Comparison of ENCODE assay signal across 11 cellular contexts in the genomic region with DNA sequence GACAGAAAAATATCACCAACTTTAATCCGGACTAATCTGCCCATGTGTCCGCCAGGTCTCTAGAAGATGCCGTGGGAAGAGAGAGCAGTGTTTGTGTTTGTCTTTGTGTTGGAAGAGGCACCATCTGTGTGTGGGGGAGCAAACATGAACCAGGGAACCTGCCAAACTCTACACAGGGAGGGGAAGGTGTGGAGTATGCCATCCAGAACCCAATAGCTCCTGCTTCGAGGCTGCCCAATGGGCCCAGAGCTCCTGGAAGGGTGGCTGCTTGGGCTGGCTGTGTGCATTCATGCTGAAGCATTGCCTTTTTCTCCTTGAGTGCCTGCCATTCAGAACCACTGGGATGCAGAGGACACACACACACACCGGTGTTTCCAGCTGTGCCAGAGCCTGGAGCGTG.
A peak's percentile ranks its signal among the peaks of the same experiment; 100 is the strongest.
DNase-seq lines count a peak whose midpoint lies in the region; ATAC-seq and TF ChIP-seq lines count a peak whose summit lies in the region.
"Had no signal": no experiment of that assay in that cellular context is flagged by ENCODE, and none has a peak within 500 bp of the region (broad histone marks: within the 10 kb centered on the region; RNA-seq: fewer than 3 reads in every experiment).

No MANE protein-coding gene starts in this region.

- DNase-seq in G401 (ENCODE audit: low spot score): peak; percentile 10
- DNase-seq in T-helper 17 cell: no peak
- no peak for DNase-seq in naive B cell
- DNase-seq in hippocampal formation (lab: John Stamatoyannopoulos, UW): no peak
- no peak for DNase-seq in GM19238 (ENCODE audit: insufficient read length, low spot score)
- no peak for DNase-seq in SK-N-SH
- DNase-seq: body of pancreas, GDM1, left lung had no signal

- no peak overlapping the region for H3K9ac ChIP-seq in SK-N-SH

- no peak overlapping the region for H2AFZ ChIP-seq in SK-N-SH (ENCODE audit: low read depth)

- H3K79me2 ChIP-seq in SK-N-SH (ENCODE audit: insufficient read depth): no peaks in the 10 kb centered on the region

- H3K27me3 ChIP-seq in SK-N-SH (ENCODE audit: insufficient read depth): peaks cover 5% of the 10 kb centered on the region; the same call in 1 of the 2 replicates
- H3K27me3 ChIP-seq: body of pancreas, left lung had no signal

- H3K27me3 Mint-ChIP-seq in T-helper 17 cell: no peaks in the 10 kb centered on the region
- no peaks in the 10 kb centered on the region for H3K27me3 Mint-ChIP-seq in naive B cell

- no peaks in the 10 kb centered on the region for H3K9me2 ChIP-seq in SK-N-SH

- ATAC-seq in T-helper 17 cell (no peak), naive B cell (ENCODE audit: low read depth in 2 of 2) (no peak), HG03097 (IDR thresholded peaks at IDR 0.05; ENCODE audit: low FRiP score, unreplicated experiment) (no peak)
- ATAC-seq: body of pancreas had no signal

- no peak for TF ChIP-seq RAD21 in SK-N-SH (IDR thresholded peaks at IDR 0.05; ENCODE audit: low read length)

- CTCF ChIA-PET in SK-N-SH (lab: Yijun Ruan, JAX): no interaction called here

- no peaks in the 10 kb centered on the region for H3F3A ChIP-seq in SK-N-SH (replicated peaks; ENCODE audit: insufficient read depth)

- peaks cover 0 to 5% (median 0%) of the 10 kb centered on the region in 7 donors for H3K9me3 Mint-ChIP-seq in naive B cell

- TF ChIP-seq CTCF in C4-2B (conservative IDR thresholded peaks at IDR 0.05) (no peak), SK-N-SH (IDR thresholded peaks at IDR 0.05) (no peak)

- H3K4me1 ChIP-seq in SK-N-SH (ENCODE audit: control insufficient read depth in 1 of 2, insufficient read depth in 2 of 2, low read depth in 1 of 2, low read length in 1 of 2): peaks cover 0 to 2% of the 10 kb centered on the region in 2 experiments; a peak in 1 of 4 replicates
- H3K4me1 ChIP-seq: body of pancreas, left lung had no signal

- POLR2A ChIA-PET in SK-N-SH (lab: Yijun Ruan, JAX): no interaction called here

- H3K4me3 Mint-ChIP-seq in T-helper 17 cell (peak overlapping the region; percentile 47), naive B cell (peak overlapping the region in 5 of 8 donors; percentile 18 to 68 (median 58))

- in situ Hi-C loops in G401 (cut with HindIII; ENCODE audit: low sequenced_read_pairs): no loop called here

- peaks cover 2% of the 10 kb centered on the region for H3K36me3 Mint-ChIP-seq in T-helper 17 cell (ENCODE audit: low read depth)
- no peaks in the 10 kb centered on the region for H3K36me3 Mint-ChIP-seq in naive B cell

- WGBS in SK-N-SH (ENCODE audit: low lambda C conversion rate): 42% methylated on average over 6 of the region's 6 CpGs

- no peak overlapping the region for H3K4me2 ChIP-seq in SK-N-SH

- no peaks in the 10 kb centered on the region for H4K20me1 ChIP-seq in SK-N-SH (ENCODE audit: insufficient read depth)

- H3K4me3 ChIP-seq in SK-N-SH (ENCODE audit: low read depth in 2 of 2, low read length in 1 of 2): no peak overlapping the region
- H3K4me3 ChIP-seq: body of pancreas, left lung had no signal

- H3K27ac Mint-ChIP-seq in T-helper 17 cell (peak overlapping the region; percentile 87), naive B cell (peak overlapping the region; percentile 1 to 95 (median 88))

- TF ChIP-seq EP300 in SK-N-SH (IDR thresholded peaks at IDR 0.05; ENCODE audit: borderline replicate concordance in 1 of 2, low read depth in 1 of 2, low read length in 1 of 2): no peak

- no peaks in the 10 kb centered on the region for H3K36me3 ChIP-seq in SK-N-SH (replicated peaks in 1 of 2; ENCODE audit: control insufficient read depth in 1 of 2, insufficient read depth in 2 of 2, low read length in 1 of 2)
- H3K36me3 ChIP-seq: left lung had no signal

- H3K9me3 ChIP-seq in T-helper 17 cell (ENCODE audit: control insufficient read depth, low read length, poor library complexity, severe bottlenecking) (no peaks in the 10 kb centered on the region), SK-N-SH (no peaks in the 10 kb centered on the region)
- H3K9me3 ChIP-seq: body of pancreas, left lung had no signal

- H3K27ac ChIP-seq in C4-2B (peak overlapping the region; percentile 80), SK-N-SH (ENCODE audit: low read depth in 2 of 2, low read length in 1 of 2) (no peak overlapping the region)

- H3K4me1 Mint-ChIP-seq in T-helper 17 cell (peaks cover 22% of the 10 kb centered on the region), naive B cell (peaks cover 14 to 30% (median 27%) of the 10 kb centered on the region in 3 donors)

TF ChIP-seq in SK-N-SH, 30 proteins besides CTCF, POLR2A, EP300 and RAD21:
- TF ChIP-seq, protein P1, sequence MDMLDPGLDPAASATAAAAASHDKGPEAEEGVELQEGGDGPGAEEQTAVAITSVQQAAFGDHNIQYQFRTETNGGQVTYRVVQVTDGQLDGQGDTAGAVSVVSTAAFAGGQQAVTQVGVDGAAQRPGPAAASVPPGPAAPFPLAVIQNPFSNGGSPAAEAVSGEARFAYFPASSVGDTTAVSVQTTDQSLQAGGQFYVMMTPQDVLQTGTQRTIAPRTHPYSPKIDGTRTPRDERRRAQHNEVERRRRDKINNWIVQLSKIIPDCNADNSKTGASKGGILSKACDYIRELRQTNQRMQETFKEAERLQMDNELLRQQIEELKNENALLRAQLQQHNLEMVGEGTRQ (IDR thresholded peaks at IDR 0.05; ENCODE audit: borderline replicate concordance, low read depth, low read length): no peak
- no peak for TF ChIP-seq TEAD4 (IDR thresholded peaks at IDR 0.05; ENCODE audit: borderline replicate concordance, insufficient read depth)
- no peak for TF ChIP-seq CHD2 (IDR thresholded peaks at IDR 0.05; ENCODE audit: low read length, partially characterized antibody)
- TF ChIP-seq FOSL2 (IDR thresholded peaks at IDR 0.05; ENCODE audit: borderline replicate concordance, low read depth): no peak
- no peak for TF ChIP-seq EZH2phosphoT487 (IDR thresholded peaks at IDR 0.05; ENCODE audit: borderline replicate concordance, low read depth)
- TF ChIP-seq, protein P2, sequence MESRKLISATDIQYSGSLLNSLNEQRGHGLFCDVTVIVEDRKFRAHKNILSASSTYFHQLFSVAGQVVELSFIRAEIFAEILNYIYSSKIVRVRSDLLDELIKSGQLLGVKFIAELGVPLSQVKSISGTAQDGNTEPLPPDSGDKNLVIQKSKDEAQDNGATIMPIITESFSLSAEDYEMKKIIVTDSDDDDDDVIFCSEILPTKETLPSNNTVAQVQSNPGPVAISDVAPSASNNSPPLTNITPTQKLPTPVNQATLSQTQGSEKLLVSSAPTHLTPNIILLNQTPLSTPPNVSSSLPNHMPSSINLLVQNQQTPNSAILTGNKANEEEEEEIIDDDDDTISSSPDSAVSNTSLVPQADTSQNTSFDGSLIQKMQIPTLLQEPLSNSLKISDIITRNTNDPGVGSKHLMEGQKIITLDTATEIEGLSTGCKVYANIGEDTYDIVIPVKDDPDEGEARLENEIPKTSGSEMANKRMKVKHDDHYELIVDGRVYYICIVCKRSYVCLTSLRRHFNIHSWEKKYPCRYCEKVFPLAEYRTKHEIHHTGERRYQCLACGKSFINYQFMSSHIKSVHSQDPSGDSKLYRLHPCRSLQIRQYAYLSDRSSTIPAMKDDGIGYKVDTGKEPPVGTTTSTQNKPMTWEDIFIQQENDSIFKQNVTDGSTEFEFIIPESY (IDR thresholded peaks at IDR 0.05; ENCODE audit: borderline replicate concordance, low read depth): no peak
- no peak for TF ChIP-seq NRF1 (IDR thresholded peaks at IDR 0.05; ENCODE audit: low read depth, low read length)
- TF ChIP-seq MXI1 (IDR thresholded peaks at IDR 0.05; ENCODE audit: low read depth, low read length): no peak
- no peak for TF ChIP-seq GATA2 (CRISPR knock-in tag; IDR thresholded peaks at IDR 0.05)
- TF ChIP-seq MEF2A (IDR thresholded peaks at IDR 0.05; ENCODE audit: borderline replicate concordance, low read depth): no peak
TF ChIP-seq in SK-N-SH: peak in this region for 0.
